18 cellular contexts compared by ENCODE assay signal in the genomic region with DNA sequence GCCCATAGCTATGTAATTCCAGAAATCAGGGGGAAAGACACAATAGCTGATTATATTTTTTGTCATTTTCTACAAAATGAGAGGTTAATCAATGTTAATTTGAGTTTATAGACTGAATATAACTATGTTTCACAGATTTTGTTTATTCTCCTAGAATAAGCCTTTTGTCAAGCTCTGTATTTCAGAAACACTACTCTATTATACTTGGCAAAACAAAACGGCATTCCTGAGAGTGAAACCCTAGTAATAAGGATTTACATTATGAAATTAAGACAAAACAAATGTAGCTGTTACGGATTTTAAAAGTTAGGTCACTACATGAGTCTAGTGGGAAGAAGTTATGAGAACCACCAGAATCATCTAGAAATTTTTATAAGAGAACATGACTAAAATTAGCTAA.
"Had no signal": no experiment of that assay in that cellular context is flagged by ENCODE, and none has a peak within 500 bp of the region (broad histone marks: within the 10 kb centered on the region; RNA-seq: fewer than 3 reads in every experiment).

No MANE protein-coding gene starts in this region.

- ATAC-seq: K562 had no signal

- DNase-seq: Kasumi-1, MM.1S, NCI-H1092 treated with DMSO at 0.1 percent for 48 hours, NCI-H1436, NCI-H187, NCI-H2029, NCI-H2081 treated with DMSO at 0.1 percent for 48 hours, NCI-H2171, NCI-H226, NCI-H446, NCI-H510A, NCI-H524 treated with DMSO at 0.1 percent for 48 hours, NCI-H69, NCI-H774, Right ventricle myocardium superior, RPMI8226, SIG-M5 had no signal
